29 cellular contexts compared by ENCODE assay signal in genomic region chr19:21934593-21934992, GRCh38.
"Had no signal": no experiment of that assay in that cellular context is flagged by ENCODE, and none has a peak within 500 bp of the region (broad histone marks: within the 10 kb centered on the region; RNA-seq: fewer than 3 reads in every experiment).

No MANE protein-coding gene starts in this region.

- FAIRE-seq: urothelium cell line had no signal

- H3K9me3 ChIP-seq: ovary, thyroid gland had no signal

- H3K27me3 ChIP-seq: neutrophil, ovary, spleen, stomach, thyroid gland, tibial nerve, upper lobe of left lung, vagina had no signal

- H3K9ac ChIP-seq: parathyroid adenoma had no signal

- H3K27ac ChIP-seq: neutrophil, ovary, parathyroid adenoma, psoas muscle, skin epidermis, spleen, stomach, thoracic aorta, thyroid gland, tibial nerve, upper lobe of left lung, vagina had no signal

- H3K4me3 ChIP-seq: ovary, psoas muscle, skin epidermis, smooth muscle cell, spleen, stomach, thoracic aorta, thyroid gland, tibial nerve, upper lobe of left lung, vagina had no signal

- H3K4me2 ChIP-seq: smooth muscle cell had no signal

- H2AFZ ChIP-seq: parathyroid adenoma had no signal

- ATAC-seq: naive thymus-derived CD8-positive, alpha-beta T cell; natural killer cell treated with Interleukin-12 subunit alpha and Interleukin-12 subunit beta and Interleukin-15 and Interleukin-18, amount 100 ng/mL, for 72 hours; psoas muscle; right cardiac atrium; sciatic nerve; stimulated activated effector memory CD8-positive, alpha-beta T cell treated with anti-CD3 and anti-CD28 coated beads, Interleukin-12 subunit alpha, Interleukin-12 subunit beta, amount 100 ng/mL, for 72 hours; stimulated activated naive B cell treated with anti-CD40 and anti-IgM and Interleukin-4, amounts not matched to agents 10 μg/mL and 1 μg/mL and 100 μg/mL, for 72 hours had no signal

- H3K79me2 ChIP-seq: parathyroid adenoma had no signal

- H3K4me1 ChIP-seq: parathyroid adenoma, psoas muscle, spleen, stomach, thyroid gland, tibial nerve, upper lobe of left lung, vagina had no signal

- H3K36me3 ChIP-seq: neutrophil, ovary, spleen, thoracic aorta, thyroid gland, tibial nerve, upper lobe of left lung, vagina had no signal

- DNase-seq: naive B cell; naive thymus-derived CD8-positive, alpha-beta T cell; nephron progenitor cell; nucleus accumbens; ovary; posterior cingulate gyrus; psoas muscle; right cardiac atrium; spleen; stimulated activated CD4-positive, alpha-beta T cell treated with anti-CD3 and anti-CD28 coated beads, Interleukin-12 subunit alpha, Interleukin-12 subunit beta, amount 100 ng/mL, for 4 hours; stimulated activated CD4-positive, alpha-beta T cell treated with anti-CD3 and anti-CD28 coated beads, Interleukin-2, amount 100 ng/mL, for 24 hours; stimulated activated CD4-positive, alpha-beta T cell treated with anti-CD3 and anti-CD28 coated beads, Interleukin-2, amount 100 ng/mL, for 48 hours; stimulated activated CD4-positive, alpha-beta T cell treated with anti-CD3 and anti-CD28 coated beads, Interleukin-4, amount 100 ng/mL, for 24 hours; stimulated activated naive B cell treated with anti-CD40 and anti-IgM and Interleukin-4, amounts not matched to agents 10 μg/mL and 1 μg/mL and 100 μg/mL, for 72 hours; stimulated activated naive CD4-positive, alpha-beta T cell treated with Interleukin-2 at 50 U/mL for 16 hours; stomach; thyroid gland; upper lobe of left lung had no signal
